Comparison of ENCODE assay signal across 8 cellular contexts in the genomic region with DNA sequence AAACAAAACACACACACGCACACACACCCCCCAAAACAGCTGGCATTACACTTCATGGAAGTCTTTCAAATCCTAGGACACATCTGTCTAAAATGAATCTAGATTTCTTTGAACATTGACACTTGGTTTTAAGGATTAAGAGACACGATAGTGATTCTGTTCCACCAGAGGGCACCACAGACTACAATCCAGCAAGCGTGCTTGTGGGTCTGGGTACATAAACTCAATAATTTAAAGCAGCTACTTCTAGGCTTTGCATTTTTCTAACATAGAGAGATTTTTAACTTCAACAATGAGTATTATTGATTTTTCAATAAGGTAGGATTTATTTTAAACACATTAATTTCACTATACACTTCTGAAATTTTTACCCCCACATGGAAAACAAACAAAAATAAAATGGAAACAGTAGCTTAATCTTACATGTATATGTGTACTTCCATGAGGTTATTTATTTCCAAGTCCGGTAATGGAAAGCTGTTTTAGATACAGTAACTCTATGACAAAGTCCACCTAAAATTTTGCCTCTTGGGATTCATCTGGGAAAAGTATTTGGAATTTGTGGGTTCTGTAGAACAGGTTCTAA.
A peak's percentile ranks its signal among the peaks of the same experiment; 100 is the strongest.
DNase-seq lines count a peak whose midpoint lies in the region; ATAC-seq, FAIRE-seq and TF ChIP-seq lines count a peak whose summit lies in the region.

No MANE protein-coding gene starts in this region.

- H3K4me1 ChIP-seq in endothelial cell of umbilical vein (ENCODE audit: control insufficient read depth, extremely low read depth, insufficient read depth, low read length) = peaks cover 25% of the 10 kb centered on the region

- no peak overlapping the region for H3K4me2 ChIP-seq in endothelial cell of umbilical vein (ENCODE audit: insufficient read depth, low read length)

- no peak overlapping the region for H3K27ac ChIP-seq in endothelial cell of umbilical vein (ENCODE audit: insufficient read depth, low read depth, low read length)

- intact Hi-C loops in endothelial cell of umbilical vein (cut with micrococcal nuclease) = loop anchor here (1.0 to 5.0 kb wide), 9 partner anchors 29 to 709 kb away; partner anchors contain the start of gene TGFBR2

- H3K9me3 ChIP-seq in endothelial cell of umbilical vein (replicated peaks; ENCODE audit: control insufficient read depth, insufficient read depth, low read length) = no peaks in the 10 kb centered on the region

- no peaks in the 10 kb centered on the region for H4K20me1 ChIP-seq in endothelial cell of umbilical vein (replicated peaks; ENCODE audit: control insufficient read depth, extremely low read depth, insufficient read depth, low read length)

- peak; percentile 56 for TF ChIP-seq CTCF in endothelial cell of umbilical vein (IDR thresholded peaks at IDR 0.05; ENCODE audit: extremely low read depth in 1 of 2, insufficient read depth in 1 of 2, low read depth in 1 of 2, low read length in 2 of 2)

- no peaks in the 10 kb centered on the region for H3K9me1 ChIP-seq in endothelial cell of umbilical vein (replicated peaks; ENCODE audit: control insufficient read depth, extremely low read depth, insufficient read depth, low read length)

- H3K27me3 Mint-ChIP-seq in naive B cell = peaks cover 0 to 9% (median 4%) of the 10 kb centered on the region in 3 donors
- peaks cover 20% of the 10 kb centered on the region for H3K27me3 Mint-ChIP-seq in stimulated activated naive CD8-positive, alpha-beta T cell treated with anti-CD3 and anti-CD28 coated beads, Interleukin-15, amount 100 ng/mL, for 72 hours

- DNase-seq in GDM1 (lab: John Stamatoyannopoulos, UW) (peak; percentile 47), NCI-H748 (lab: John Stamatoyannopoulos, UW; ENCODE audit: unreplicated experiment) (peak; percentile 65), endothelial cell of umbilical vein (ENCODE audit: low read depth, low spot score) (peak; percentile 88), naive B cell (peak; percentile 48)
- DNase-seq in activated CD8-positive, alpha-beta memory T cell treated with anti-CD3 and anti-CD28 coated beads for 24 hours = peak; percentile 67
- DNase-seq in stimulated activated naive CD8-positive, alpha-beta T cell treated with anti-CD3 and anti-CD28 coated beads, Interleukin-15, amount 100 ng/mL, for 72 hours = peak; percentile 50 to 57

- ATAC-seq in HG02938 (IDR thresholded peaks at IDR 0.05; ENCODE audit: unreplicated experiment) = peak; percentile 78
- peak; percentile 40 to 58 for ATAC-seq in naive B cell (ENCODE audit: low read depth in 2 of 2)
- peak; percentile 56 for ATAC-seq in stimulated activated naive CD8-positive, alpha-beta T cell treated with anti-CD3 and anti-CD28 coated beads, Interleukin-15, amount 100 ng/mL, for 72 hours
- no peak for ATAC-seq in GM19324 (IDR thresholded peaks at IDR 0.05; ENCODE audit: low FRiP score, unreplicated experiment)

- POLR2A ChIA-PET in endothelial cell of umbilical vein (lab: Charles Lee) = interaction anchor here (0.8 to 1.0 kb wide), 2 partner anchors 156 to 566 kb away, joined by 3 to 4 read pairs; no protein-coding TSS in a partner anchor

- H2AFZ ChIP-seq in endothelial cell of umbilical vein (ENCODE audit: low read depth, low read length) = no peak overlapping the region

- peak; percentile 43 for FAIRE-seq in endothelial cell of umbilical vein (lab: Jason Lieb, UNC)

- BruUV-seq in endothelial cell of umbilical vein (replicated peaks; lab: Mats Ljungman, UMichigan) = no TSS peak

- CTCF ChIA-PET in endothelial cell of umbilical vein (lab: Charles Lee) = interaction anchor here (0.6 to 4.1 kb wide), 92 partner anchors 9 to 1375 kb away, joined by 3 to 220 read pairs (median 4); partner anchors contain the start of gene TGFBR2

- no peak overlapping the region for H3K4me3 ChIP-seq in endothelial cell of umbilical vein (replicated peaks in 1 of 3; ENCODE audit: insufficient read depth in 1 of 3, low read depth in 1 of 3, low read length in 3 of 3)

- no peak overlapping the region for H3K4me3 Mint-ChIP-seq in naive B cell
- no peak overlapping the region for H3K4me3 Mint-ChIP-seq in stimulated activated naive CD8-positive, alpha-beta T cell treated with anti-CD3 and anti-CD28 coated beads, Interleukin-15, amount 100 ng/mL, for 72 hours

- dilution Hi-C loops in endothelial cell of umbilical vein (cut with MboI; ENCODE audit: extremely low pct_ligation_motif_present, low sequenced_read_pairs) = loop anchor here (25.0 kb wide), 1 partner anchor 720 kb away; no protein-coding TSS in a partner anchor

- H3K4me1 Mint-ChIP-seq in naive B cell = peaks cover 5 to 8% (median 5%) of the 10 kb centered on the region in 3 donors
- H3K4me1 Mint-ChIP-seq in stimulated activated naive CD8-positive, alpha-beta T cell treated with anti-CD3 and anti-CD28 coated beads, Interleukin-15, amount 100 ng/mL, for 72 hours = no peaks in the 10 kb centered on the region

- H3K9ac ChIP-seq in endothelial cell of umbilical vein (replicated peaks; ENCODE audit: extremely low read depth, insufficient read depth, low read length) = no peak overlapping the region

- H3K27ac Mint-ChIP-seq in naive B cell = no peak overlapping the region
- no peak overlapping the region for H3K27ac Mint-ChIP-seq in stimulated activated naive CD8-positive, alpha-beta T cell treated with anti-CD3 and anti-CD28 coated beads, Interleukin-15, amount 100 ng/mL, for 72 hours

- no peaks in the 10 kb centered on the region for H3K27me3 ChIP-seq in endothelial cell of umbilical vein (ENCODE audit: control insufficient read depth in 2 of 2, insufficient read depth in 2 of 2, low read length in 2 of 2)

- H3K36me3 Mint-ChIP-seq in naive B cell = no peaks in the 10 kb centered on the region

- no peaks in the 10 kb centered on the region for H3K79me2 ChIP-seq in endothelial cell of umbilical vein (ENCODE audit: control insufficient read depth, insufficient read depth, low read length)

- H3K9me3 Mint-ChIP-seq in naive B cell = no peaks in the 10 kb centered on the region
- no peaks in the 10 kb centered on the region for H3K9me3 Mint-ChIP-seq in stimulated activated naive CD8-positive, alpha-beta T cell treated with anti-CD3 and anti-CD28 coated beads, Interleukin-15, amount 100 ng/mL, for 72 hours

- no peaks in the 10 kb centered on the region for H3K36me3 ChIP-seq in endothelial cell of umbilical vein (ENCODE audit: control insufficient read depth in 2 of 2, extremely low read depth in 1 of 2, insufficient read depth in 2 of 2, low read length in 2 of 2)

- no peak for TF ChIP-seq POLR2A in endothelial cell of umbilical vein (IDR thresholded peaks at IDR 0.05; ENCODE audit: low read depth, low read length)

TF ChIP-seq in endothelial cell of umbilical vein, 7 proteins besides CTCF, POLR2A, EP300 and RAD21:
- TF ChIP-seq MAX (IDR thresholded peaks at IDR 0.05; ENCODE audit: insufficient read depth, insufficient read length) (no peak), JUN (IDR thresholded peaks at IDR 0.05; ENCODE audit: borderline replicate concordance, insufficient read depth, insufficient read length, low read depth) (no peak)
TF ChIP-seq in endothelial cell of umbilical vein: peak in this region for 0.
